In the genomic region with DNA sequence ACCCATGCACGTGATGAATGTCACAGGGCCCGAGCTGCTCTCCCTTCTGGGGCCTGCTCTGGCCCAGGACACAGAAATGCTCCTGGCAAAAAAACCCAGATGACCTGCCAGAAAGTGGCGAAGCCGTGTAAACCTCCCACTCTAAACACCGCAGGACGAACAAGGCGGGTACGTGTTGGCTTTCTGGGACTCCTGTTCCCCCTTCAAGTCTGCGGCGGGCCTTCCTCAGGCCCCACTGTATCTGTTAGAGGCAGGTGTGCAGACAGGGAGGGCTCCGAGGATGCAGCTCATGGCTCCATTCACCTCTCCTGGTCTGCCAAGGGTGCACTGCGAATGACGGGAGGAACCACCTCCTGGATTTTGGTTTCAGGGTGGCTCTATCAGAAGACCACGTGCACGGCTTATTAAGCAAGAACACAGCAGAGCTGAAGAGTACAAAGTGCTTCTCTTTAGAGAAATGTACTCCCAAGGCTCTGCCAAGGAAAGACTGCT, we compare ENCODE assay signal across 25 cellular contexts.
A peak's percentile ranks its signal among the peaks of the same experiment; 100 is the strongest.
DNase-seq lines count a peak whose midpoint lies in the region; ATAC-seq and TF ChIP-seq lines count a peak whose summit lies in the region.
"Had no signal": no experiment of that assay in that cellular context is flagged by ENCODE, and none has a peak within 500 bp of the region (broad histone marks: within the 10 kb centered on the region; RNA-seq: fewer than 3 reads in every experiment).

No MANE protein-coding gene starts in this region.

- H3K36me3 ChIP-seq in psoas muscle (ENCODE audit: insufficient read depth in 1 of 2, low read depth in 1 of 2) (no peaks in the 10 kb centered on the region), upper lobe of right lung (no peaks in the 10 kb centered on the region)

- H3K9me3 ChIP-seq in psoas muscle (peaks cover 11% of the 10 kb centered on the region), upper lobe of right lung (peaks cover 9% of the 10 kb centered on the region)

- H3K27me3 ChIP-seq in psoas muscle (ENCODE audit: insufficient read depth in 3 of 3, low read length in 2 of 3) (peaks cover 0 to 1% (median 0%) of the 10 kb centered on the region in 3 donors), upper lobe of right lung (no peaks in the 10 kb centered on the region)

- no peak for TF ChIP-seq CTCF in psoas muscle (IDR thresholded peaks at IDR 0.05)
- no peak for TF ChIP-seq CTCF in upper lobe of right lung (IDR thresholded peaks at IDR 0.05)

- peak; percentile 31 for DNase-seq in activated CD8-positive, alpha-beta memory T cell treated with anti-CD3 and anti-CD28 coated beads, Interleukin-2, amount 10 ng/mL, durations not matched to agents 7 days and 5 days
- no peak for DNase-seq in activated CD8-positive, alpha-beta memory T cell treated with anti-CD3 and anti-CD28 coated beads, Interleukin-2, amount 50 U/mL, for 48 hours
- DNase-seq in left ventricle myocardium superior (peak; percentile 56), psoas muscle (peak in 1 of 2 donors; percentile 66), upper lobe of right lung (no peak), DMS79 treated with DMSO at 0.1 percent for 48 hours (lab: John Stamatoyannopoulos, UW) (no peak)
- DNase-seq: activated CD4-positive, alpha-beta T cell treated with anti-CD3 and anti-CD28 coated beads for 1 hour; Calu3; HFFc6; IMR-90; mesendoderm; naive thymus-derived CD8-positive, alpha-beta T cell; NCI-H1417 treated with DMSO at 0.1 percent for 48 hours; NCI-H2107; NCI-H510A; stimulated activated CD4-positive, alpha-beta T cell treated with anti-CD3 and anti-CD28 coated beads, Interleukin-4, amount 100 ng/mL, for 1 hour had no signal

- no peak for ATAC-seq in activated CD8-positive, alpha-beta memory T cell treated with anti-CD3 and anti-CD28 coated beads, Interleukin-2, amount 10 ng/mL, durations not matched to agents 7 days and 5 days
- ATAC-seq in left ventricle myocardium superior (peak; percentile 85), psoas muscle (peak; percentile 50 to 95 (median 60)), upper lobe of right lung (peak; percentile 8), HG02885 (IDR thresholded peaks at IDR 0.05; ENCODE audit: poor library complexity, unreplicated experiment) (no peak), HG03442 (IDR thresholded peaks at IDR 0.05; ENCODE audit: unreplicated experiment) (no peak)
- ATAC-seq: naive thymus-derived CD8-positive, alpha-beta T cell had no signal

- H3K27me3 Mint-ChIP-seq in activated CD8-positive, alpha-beta memory T cell treated with anti-CD3 and anti-CD28 coated beads, Interleukin-2, amount 10 ng/mL, durations not matched to agents 7 days and 5 days, result peaks cover 15% of the 10 kb centered on the region
- H3K27me3 Mint-ChIP-seq: dendritic cell treated with granulocyte-macrophage colony-stimulating factor and Interleukin-4, amounts not matched to agents 40 ng/mL and 50 ng/mL, for 4 days; naive thymus-derived CD8-positive, alpha-beta T cell; stimulated activated naive CD8-positive, alpha-beta T cell treated with anti-CD3 and anti-CD28 coated beads, Interleukin-15, Interleukin-2, amounts not matched to agents 100 ng/mL and 50 ng/mL, for 24 hours had no signal

- CTCF ChIA-PET in activated CD8-positive, alpha-beta memory T cell treated with anti-CD3 and anti-CD28 coated beads, Interleukin-2, amount 10 ng/mL, durations not matched to agents 7 days and 5 days (lab: Charles Lee), result no interaction called here

- no peak overlapping the region for H3K27ac ChIP-seq in psoas muscle
- H3K27ac ChIP-seq in upper lobe of right lung, result peak overlapping the region; percentile 36
- H3K27ac ChIP-seq: HL-60, parathyroid adenoma had no signal

- H3K4me3 Mint-ChIP-seq in activated CD8-positive, alpha-beta memory T cell treated with anti-CD3 and anti-CD28 coated beads, Interleukin-2, amount 10 ng/mL, durations not matched to agents 7 days and 5 days, result no peak overlapping the region
- H3K4me3 Mint-ChIP-seq: B cell; dendritic cell treated with granulocyte-macrophage colony-stimulating factor and Interleukin-4, amounts not matched to agents 40 ng/mL and 50 ng/mL, for 4 days; HFFc6; naive thymus-derived CD8-positive, alpha-beta T cell; stimulated activated naive CD8-positive, alpha-beta T cell treated with anti-CD3 and anti-CD28 coated beads, Interleukin-15, Interleukin-2, amounts not matched to agents 100 ng/mL and 50 ng/mL, for 24 hours had no signal

- WGBS in psoas muscle, 3 donors, result 30 to 51% (median 31%) methylated on average over 15 of the region's 15 CpGs

- H3K4me3 ChIP-seq in psoas muscle (no peak overlapping the region), upper lobe of right lung (no peak overlapping the region)
- H3K4me3 ChIP-seq: smooth muscle cell had no signal

- H3K9me3 Mint-ChIP-seq in activated CD8-positive, alpha-beta memory T cell treated with anti-CD3 and anti-CD28 coated beads, Interleukin-2, amount 10 ng/mL, durations not matched to agents 7 days and 5 days (ENCODE audit: low read depth), result peaks cover 3% of the 10 kb centered on the region
- H3K9me3 Mint-ChIP-seq: activated T-helper 2 cell treated with anti-CD3 and anti-CD28 coated beads, Interferon-gamma antibody, Interleukin-2, Interleukin-4, amounts not matched to agents 10 μg/mL and 5 μg/mL and 100 μg/mL, durations not matched to agents 14 hours and 24 hours and 36 hours; dendritic cell treated with granulocyte-macrophage colony-stimulating factor and Interleukin-4, amounts not matched to agents 40 ng/mL and 50 ng/mL, for 4 days had no signal

- H3K4me1 Mint-ChIP-seq in activated CD8-positive, alpha-beta memory T cell treated with anti-CD3 and anti-CD28 coated beads, Interleukin-2, amount 10 ng/mL, durations not matched to agents 7 days and 5 days, result peaks cover 21% of the 10 kb centered on the region
- H3K4me1 Mint-ChIP-seq: B cell had no signal

- H3K27ac Mint-ChIP-seq in activated CD8-positive, alpha-beta memory T cell treated with anti-CD3 and anti-CD28 coated beads, Interleukin-2, amount 10 ng/mL, durations not matched to agents 7 days and 5 days, result no peak overlapping the region
- H3K27ac Mint-ChIP-seq: activated T-helper 2 cell treated with anti-CD3 and anti-CD28 coated beads, Interferon-gamma antibody, Interleukin-2, Interleukin-4, amounts not matched to agents 10 μg/mL and 5 μg/mL and 100 μg/mL, durations not matched to agents 14 hours and 24 hours and 36 hours; B cell; dendritic cell treated with granulocyte-macrophage colony-stimulating factor and Interleukin-4, amounts not matched to agents 40 ng/mL and 50 ng/mL, for 4 days; HFFc6; stimulated activated naive CD8-positive, alpha-beta T cell treated with anti-CD3 and anti-CD28 coated beads, Interleukin-15, Interleukin-2, amounts not matched to agents 100 ng/mL and 50 ng/mL, for 24 hours had no signal

- intact Hi-C loops in left ventricle myocardium superior (cut with micrococcal nuclease), result no loop called here
- intact Hi-C loops in psoas muscle (cut with DNase I), result no loop called here
- intact Hi-C loops in upper lobe of right lung (cut with DNase I), result no loop called here

- H3K4me1 ChIP-seq in psoas muscle (peaks cover 14% of the 10 kb centered on the region), upper lobe of right lung (no peaks in the 10 kb centered on the region)
- H3K4me1 ChIP-seq: parathyroid adenoma had no signal

- H3K36me3 Mint-ChIP-seq in activated CD8-positive, alpha-beta memory T cell treated with anti-CD3 and anti-CD28 coated beads, Interleukin-2, amount 10 ng/mL, durations not matched to agents 7 days and 5 days, result peaks cover 2% of the 10 kb centered on the region

Comparison
In these comparisons a context has a peak if more than half of its experiments do, and no peak if none do; other contexts are left out.
1. DNase-seq: peak in activated CD8-positive, alpha-beta memory T cell treated with anti-CD3 and anti-CD28 coated beads, Interleukin-2, amount 10 ng/mL, durations not matched to agents 7 days and 5 days (single experiment) and left ventricle myocardium superior (single experiment); none in activated CD8-positive, alpha-beta memory T cell treated with anti-CD3 and anti-CD28 coated beads, Interleukin-2, amount 50 U/mL, for 48 hours (single experiment), upper lobe of right lung (single experiment) and DMS79 treated with DMSO at 0.1 percent for 48 hours (single experiment).
2. ATAC-seq: peak in left ventricle myocardium superior (single experiment), psoas muscle (4 of 4) and upper lobe of right lung (single experiment); none in activated CD8-positive, alpha-beta memory T cell treated with anti-CD3 and anti-CD28 coated beads, Interleukin-2, amount 10 ng/mL, durations not matched to agents 7 days and 5 days (single experiment), HG02885 (single experiment) and HG03442 (single experiment).